8 cellular contexts compared by ENCODE assay signal in genomic region chr17:79796570-79797491, GRCh38. TPM values are rescaled to one million over a fixed set of nuclear protein-coding genes. Genes with fewer than 3 reads are reported as not detected.
A peak's percentile ranks its signal among the peaks of the same experiment; 100 is the strongest.
DNase-seq lines count a peak whose midpoint lies in the region; ATAC-seq and TF ChIP-seq lines count a peak whose summit lies in the region.

TSS of gene CBX8 (minus strand) at chr17:79797077. CDS start at chr17:79796998, 79 bp downstream.

- no peak for TF ChIP-seq CTCF in PC-3 (conservative IDR thresholded peaks at IDR 0.05; ENCODE audit: low read depth, low read length)

- CTCF ChIA-PET in PC-3 (lab: Charles Lee): interaction anchor here (0.6 to 1.4 kb wide), 10 partner anchors 12 to 403 kb away, joined by 3 to 12 read pairs (median 7); no protein-coding TSS in a partner anchor

- H3F3A ChIP-seq in PC-3 (ENCODE audit: low read length, unreplicated experiment): no peaks in the 10 kb centered on the region

- H3K9me3 ChIP-seq in PC-3 (ENCODE audit: low read length) (no peaks in the 10 kb centered on the region), mucosa of stomach (ENCODE audit: control insufficient read depth, low read length) (peaks cover 4% of the 10 kb centered on the region)

- H3K27me3 ChIP-seq in PC-3 (ENCODE audit: low read length): peaks cover 42% of the 10 kb centered on the region
- H3K27me3 ChIP-seq in mucosa of stomach (ENCODE audit: control insufficient read depth, insufficient read depth, low read length): peaks cover 66% of the 10 kb centered on the region

- peaks cover 45% of the 10 kb centered on the region for H3K4me1 ChIP-seq in PC-3 (ENCODE audit: insufficient read depth, low read length)
- peaks cover 58% of the 10 kb centered on the region for H3K4me1 ChIP-seq in mucosa of stomach (ENCODE audit: control insufficient read depth, insufficient read depth, low read length)

- H4K20me1 ChIP-seq in PC-3 (ENCODE audit: low read length): peaks cover 3% of the 10 kb centered on the region; the same call in 1 of the 2 replicates

- no peaks in the 10 kb centered on the region for H3K9me3 Mint-ChIP-seq in activated T-cell treated with anti-CD3 and anti-CD28 coated beads, Interleukin-2, amount 50 U/mL, for 24 hours

- peak within 1 kb of the TSS; percentile 76 for H2AFZ ChIP-seq in PC-3 (ENCODE audit: low read length)

- H3K4me3 ChIP-seq in Jurkat, Clone E6-1 (ENCODE audit: low read length): peak within 1 kb of the TSS; percentile 65
- H3K4me3 ChIP-seq in PC-3 (ENCODE audit: low read length): peak within 1 kb of the TSS; percentile 76
- H3K4me3 ChIP-seq in mucosa of stomach (ENCODE audit: low read length): peak within 1 kb of the TSS; percentile 46

- ATAC-seq in GM21619 (IDR thresholded peaks at IDR 0.05; ENCODE audit: unreplicated experiment) (peak; percentile 79), PC-3 (peak; percentile 76), esophagus mucosa (peak; percentile 92)

- peak within 1 kb of the TSS; percentile 79 for H3K27ac Mint-ChIP-seq in activated T-cell treated with anti-CD3 and anti-CD28 coated beads, Interleukin-2, amount 50 U/mL, for 24 hours

- peak within 1 kb of the TSS; percentile 91 for H3K4me2 ChIP-seq in PC-3 (ENCODE audit: low read length)

- peak; percentile 99 for DNase-seq in DMS153 (lab: John Stamatoyannopoulos, UW)
- peak; percentile 99 for DNase-seq in Jurkat, Clone E6-1 (ENCODE audit: low read depth, low spot score)
- DNase-seq in PC-3: peak; percentile 100
- peak; percentile 99 for DNase-seq in activated T-cell treated with anti-CD3 and anti-CD28 coated beads, Interleukin-2, amount 50 U/mL, for 24 hours
- peak; percentile 99 for DNase-seq in stimulated activated CD8-positive, alpha-beta memory T cell treated with anti-CD3 and anti-CD28 coated beads, Interleukin-4, amount 100 ng/mL, for 48 hours

- POLR2A ChIA-PET in PC-3 (lab: Charles Lee; ENCODE audit: unreplicated experiment): interaction anchor here (0.6 to 1.0 kb wide), 4 partner anchors 13 to 42 kb away, joined by 3 to 24 read pairs (median 4); partner anchors contain the start of gene CBX4

- peak within 1 kb of the TSS; percentile 67 for H3K27ac ChIP-seq in PC-3 (ENCODE audit: low read length)

- H3K4me3 Mint-ChIP-seq in activated T-cell treated with anti-CD3 and anti-CD28 coated beads, Interleukin-2, amount 50 U/mL, for 24 hours: peak within 1 kb of the TSS; percentile 80

- no peaks in the 10 kb centered on the region for H3K9me2 ChIP-seq in PC-3 (replicated peaks; ENCODE audit: low read length)

- H3K4me1 Mint-ChIP-seq in activated T-cell treated with anti-CD3 and anti-CD28 coated beads, Interleukin-2, amount 50 U/mL, for 24 hours (ENCODE audit: low read depth): peaks cover 37% of the 10 kb centered on the region

- H3K36me3 ChIP-seq in PC-3 (ENCODE audit: low read depth, low read length) (0 out of 2 replicates have a peak, but pooled peaks cover 6% of the 10 kb centered on the region), mucosa of stomach (ENCODE audit: control insufficient read depth, insufficient read depth, low read length) (no peaks in the 10 kb centered on the region)

- intact Hi-C loops in PC-3 (cut with micrococcal nuclease): loop anchor here (1.0 to 5.0 kb wide), 3 partner anchors 18 to 47 kb away; partner anchors contain the start of gene CBX2

- peak within 1 kb of the TSS; percentile 91 for H3K9ac ChIP-seq in PC-3 (ENCODE audit: low read length)
- peak within 1 kb of the TSS; percentile 74 for H3K9ac ChIP-seq in mucosa of stomach (ENCODE audit: low read length)

- peaks cover 2% of the 10 kb centered on the region for H3K36me3 Mint-ChIP-seq in activated T-cell treated with anti-CD3 and anti-CD28 coated beads, Interleukin-2, amount 50 U/mL, for 24 hours (ENCODE audit: low read depth)

- H3K79me2 ChIP-seq in PC-3 (ENCODE audit: low read length): peaks cover 22% of the 10 kb centered on the region

- BruUV-seq in PC-3 (replicated peaks; lab: Mats Ljungman, UMichigan): no TSS peak

- peaks cover 46% of the 10 kb centered on the region for H3K27me3 Mint-ChIP-seq in activated T-cell treated with anti-CD3 and anti-CD28 coated beads, Interleukin-2, amount 50 U/mL, for 24 hours

RNA-seq across cellular contexts. Expression of gene CBX8, which starts in this region (rescaled TPM):
- 17.0 TPM for polyA plus RNA-seq in Jurkat, Clone E6-1 (2012; ENCODE audit: insufficient read depth, insufficient read length)
- total RNA-seq in PC-3 (2014; rRNA removed) (11.3 and 12.8 TPM in 2 replicates), esophagus mucosa (3.8 TPM)

Comparison
In these comparisons a context has a peak if more than half of its experiments do, and no peak if none do; other contexts are left out.
1. Peak in every context shown above with its lines: DNase-seq, ATAC-seq, H3K4me3 ChIP-seq and H3K27ac ChIP-seq.